Comparison of ENCODE assay signal across 10 cellular contexts in genomic region chr11:65448074-65448417, GRCh38. TPM values are rescaled to one million over a fixed set of nuclear protein-coding genes. Genes with fewer than 3 reads are reported as not detected.
DNase-seq lines count a peak whose midpoint lies in the region; ATAC-seq and TF ChIP-seq lines count a peak whose summit lies in the region.
"Had no signal": no experiment of that assay in that cellular context is flagged by ENCODE, and none has a peak within 500 bp of the region (broad histone marks: within the 10 kb centered on the region; RNA-seq: fewer than 3 reads in every experiment).

No MANE protein-coding gene starts in this region.

- H2BK20ac ChIP-seq in IMR-90 (ENCODE audit: low read depth, low read length) = no peak overlapping the region

- no peaks in the 10 kb centered on the region for H3K9me3 Mint-ChIP-seq in chondrocyte (ENCODE audit: low read depth)

- H3K4me1 ChIP-seq in BLaER1 (peaks cover 66% of the 10 kb centered on the region), IMR-90 (ENCODE audit: control insufficient read depth, insufficient read depth, low read length) (peaks cover 7% of the 10 kb centered on the region; the same call in 1 of the 2 replicates), osteoblast (ENCODE audit: insufficient read depth, low read length) (peaks cover 29% of the 10 kb centered on the region), lower lobe of right lung (peaks cover 18% of the 10 kb centered on the region)

- H3K18ac ChIP-seq in IMR-90 (ENCODE audit: low read depth, low read length) = no peak overlapping the region

- H3K23ac ChIP-seq in IMR-90 (ENCODE audit: low read depth, low read length) = no peak overlapping the region

- H3K36me3 Mint-ChIP-seq in chondrocyte (ENCODE audit: low read depth) = peaks cover 15% of the 10 kb centered on the region

- H2BK15ac ChIP-seq in IMR-90 (ENCODE audit: low read depth, low read length) = no peak overlapping the region

- POLR2A ChIA-PET in IMR-90 (lab: Charles Lee; ENCODE audit: unreplicated experiment) = interaction anchor here (1.6 to 2.5 kb wide), 2 partner anchors 40 to 51 kb away, joined by 5 to 27 read pairs; partner anchors contain the start of gene MALAT1

- H3K9me3 ChIP-seq in BLaER1 = peaks cover 4% of the 10 kb centered on the region; the same call in 1 of the 2 replicates
- no peaks in the 10 kb centered on the region for H3K9me3 ChIP-seq in IMR-90 (ENCODE audit: control insufficient read depth, insufficient read depth, low read length)
- no peaks in the 10 kb centered on the region for H3K9me3 ChIP-seq in osteoblast (ENCODE audit: low read depth, low read length)
- H3K9me3 ChIP-seq in lower lobe of right lung = no peaks in the 10 kb centered on the region
- H3K9me3 ChIP-seq: pancreas, SJCRH30 had no signal

- H3K9me1 ChIP-seq in IMR-90 (ENCODE audit: insufficient read depth, low read length) = peaks cover 10% of the 10 kb centered on the region; the same call in 1 of the 2 replicates

- H3K9ac ChIP-seq in BLaER1 (no peak overlapping the region), IMR-90 (ENCODE audit: low read depth, low read length) (no peak overlapping the region)

- no peak overlapping the region for H4K91ac ChIP-seq in IMR-90 (ENCODE audit: insufficient read depth, low read depth, low read length)

- no peak for TF ChIP-seq CTCF in IMR-90 (conservative IDR thresholded peaks at IDR 0.05; ENCODE audit: low read depth, low read length)
- no peak for TF ChIP-seq CTCF in chondrocyte (IDR thresholded peaks at IDR 0.05)
- TF ChIP-seq CTCF in osteoblast (IDR thresholded peaks at IDR 0.05; ENCODE audit: extremely low read depth, low read depth, low read length) = no peak
- TF ChIP-seq CTCF in lower lobe of right lung (IDR thresholded peaks at IDR 0.05) = no peak

- no CpG with 5 or more reads among the region's 2 CpGs for WGBS in IMR-90 (ENCODE audit: extremely low coverage in 2 of 2, insufficient read length in 1 of 2), 2 experiments

- DNase-seq in IMR-90 (peak; percentile 44), chondrocyte (ENCODE audit: low spot score) (no peak), osteoblast (ENCODE audit: insufficient read length, low spot score, missing footprints) (no peak), lower lobe of right lung (no peak), C1 segment of cervical spinal cord (lab: John Stamatoyannopoulos, UW) (no peak)
- no peak for DNase-seq in activated CD8-positive, alpha-beta memory T cell treated with anti-CD3 and anti-CD28 coated beads, Interleukin-2, amount 50 U/mL, for 48 hours
- DNase-seq: SJCRH30 had no signal

- no peak overlapping the region for H2AK9ac ChIP-seq in IMR-90 (replicated peaks; ENCODE audit: low read depth, low read length, poor library complexity)

- no peak overlapping the region for H3K56ac ChIP-seq in IMR-90 (ENCODE audit: extremely low read depth, insufficient read depth, low read length)

- H3K27me3 ChIP-seq in BLaER1 (no peaks in the 10 kb centered on the region), IMR-90 (ENCODE audit: control insufficient read depth, insufficient read depth, low read length) (no peaks in the 10 kb centered on the region), osteoblast (ENCODE audit: insufficient read depth, low read length) (no peaks in the 10 kb centered on the region), lower lobe of right lung (ENCODE audit: low read depth) (no peaks in the 10 kb centered on the region)
- H3K27me3 ChIP-seq: pancreas, SJCRH30 had no signal

- H3K4me3 ChIP-seq in BLaER1 (no peak overlapping the region), IMR-90 (ENCODE audit: insufficient read depth, low read depth, low read length) (no peak overlapping the region), osteoblast (ENCODE audit: insufficient read depth, low read length) (no peak overlapping the region), lower lobe of right lung (no peak overlapping the region)
- H3K4me3 ChIP-seq: pancreas, SJCRH30 had no signal

- no peak overlapping the region for H2BK5ac ChIP-seq in IMR-90 (ENCODE audit: low read depth, low read length, poor library complexity, severe bottlenecking)

- peak; percentile 11; the same call in 1 of the 2 replicates for TF ChIP-seq POLR2A in IMR-90 (IDR thresholded peaks at IDR 0.05; ENCODE audit: low read depth, low read length)

- dilution Hi-C loops in IMR-90 (cut with HindIII; ENCODE audit: low sequenced_read_pairs, unreplicated experiment) = no loop called here

- H2AFZ ChIP-seq in IMR-90 (replicated peaks; ENCODE audit: low read length, poor library complexity) (no peak overlapping the region), osteoblast (ENCODE audit: low read length) (no peak overlapping the region)

- peak overlapping the region; percentile 46 for H3K27ac ChIP-seq in BLaER1
- H3K27ac ChIP-seq in IMR-90 (ENCODE audit: insufficient read depth, low read length) = no peak overlapping the region; the same call in 1 of the 2 replicates
- peak overlapping the region; percentile 48 for H3K27ac ChIP-seq in osteoblast (ENCODE audit: low read depth, low read length)
- H3K27ac ChIP-seq in lower lobe of right lung = no peak overlapping the region
- H3K27ac ChIP-seq: SJCRH30 had no signal

- peaks cover 51% of the 10 kb centered on the region for H3K4me1 Mint-ChIP-seq in chondrocyte (ENCODE audit: low read depth)

- CTCF ChIA-PET in IMR-90 (lab: Yijun Ruan, JAX) = interaction anchor here (1.5 to 1.6 kb wide), 2 partner anchors 31 to 32 kb away, joined by 4 to 8 read pairs; no protein-coding TSS in a partner anchor

- H3K79me2 ChIP-seq in osteoblast (ENCODE audit: insufficient read depth, low read length) = peaks cover 42% of the 10 kb centered on the region

- H2AK5ac ChIP-seq in IMR-90 (ENCODE audit: low read depth, low read length) = no peak overlapping the region; the same call in 1 of the 2 replicates

- in situ Hi-C loops in IMR-90 (cut with MboI; ENCODE audit: low sequenced_read_pairs) = no loop called here

- H3K36me3 ChIP-seq in BLaER1 (no peaks in the 10 kb centered on the region), IMR-90 (ENCODE audit: control insufficient read depth, insufficient read depth, low read length) (peaks cover 31% of the 10 kb centered on the region), osteoblast (ENCODE audit: insufficient read depth, low read length) (peaks cover 41% of the 10 kb centered on the region), lower lobe of right lung (peaks cover 25% of the 10 kb centered on the region)

- H3K14ac ChIP-seq in IMR-90 (replicated peaks; ENCODE audit: low read depth, low read length) = no peak overlapping the region

- H3K27me3 Mint-ChIP-seq in chondrocyte (ENCODE audit: low read depth) = no peaks in the 10 kb centered on the region

- no peak overlapping the region for H3K4ac ChIP-seq in IMR-90 (ENCODE audit: low read depth, low read length)

- no peak overlapping the region for H3K4me3 Mint-ChIP-seq in chondrocyte (ENCODE audit: unreplicated experiment)

- ATAC-seq in IMR-90 (ENCODE audit: low read depth) (no peak), HG03025 (IDR thresholded peaks at IDR 0.05; ENCODE audit: low FRiP score, unreplicated experiment) (no peak), lower lobe of right lung (no peak)

- no peak overlapping the region for H2BK120ac ChIP-seq in IMR-90 (ENCODE audit: low read depth, low read length)

- H4K8ac ChIP-seq in IMR-90 (ENCODE audit: low read depth in 2 of 2, low read length in 2 of 2) = no peak overlapping the region

- H4K20me1 ChIP-seq in BLaER1 (peaks cover 38% of the 10 kb centered on the region), IMR-90 (ENCODE audit: insufficient read depth, low read length) (peaks cover 68% of the 10 kb centered on the region), osteoblast (ENCODE audit: insufficient read depth, low read length) (peaks cover 54% of the 10 kb centered on the region)

- BruUV-seq in IMR-90 (replicated peaks; lab: Mats Ljungman, UMichigan) = no TSS peak

- H4K5ac ChIP-seq in IMR-90 (ENCODE audit: low read depth, low read length) = no peak overlapping the region

- H3K4me2 ChIP-seq in BLaER1 (peak overlapping the region; percentile 70), IMR-90 (ENCODE audit: low read depth, low read length) (no peak overlapping the region), osteoblast (ENCODE audit: insufficient read depth, low read length) (no peak overlapping the region)

- H3K79me1 ChIP-seq in IMR-90 (ENCODE audit: low read depth in 1 of 2, low read length in 2 of 2) = peaks cover 4 to 46% of the 10 kb centered on the region in 2 experiments

- intact Hi-C loops in IMR-90 (cut with micrococcal nuclease) = loop anchor here (2.0 kb wide), 1 partner anchor 51 kb away; the partner anchor contains the start of gene MALAT1
- intact Hi-C loops in lower lobe of right lung (cut with DNase I) = no loop called here

- no peak for TF ChIP-seq RAD21 in IMR-90 (IDR thresholded peaks at IDR 0.05; ENCODE audit: low read length)

- peak overlapping the region; percentile 85 for H3K27ac Mint-ChIP-seq in chondrocyte (ENCODE audit: unreplicated experiment)

TF ChIP-seq in IMR-90, 13 proteins besides CTCF, POLR2A, EP300 and RAD21 (continues in another document):
- no peak for TF ChIP-seq FOS (IDR thresholded peaks at IDR 0.05; ENCODE audit: low read depth, low read length)
- TF ChIP-seq ELK1 (IDR thresholded peaks at IDR 0.05; ENCODE audit: borderline replicate concordance, low read depth, low read length) = no peak
- no peak for TF ChIP-seq BHLHE40 (IDR thresholded peaks at IDR 0.05; ENCODE audit: low read depth, low read length)
- TF ChIP-seq CEBPB (IDR thresholded peaks at IDR 0.05; ENCODE audit: low read depth, low read length) = no peak
- no peak for TF ChIP-seq SMC3 (IDR thresholded peaks at IDR 0.05; ENCODE audit: low read depth, low read length)
- no peak for TF ChIP-seq RFX5 (IDR thresholded peaks at IDR 0.05; ENCODE audit: low read depth, low read length)

RNA-seq across cellular contexts. Expression of gene NEAT1, which starts 25.4 kb away (rescaled TPM):
- total RNA-seq in IMR-90 (2012; rRNA removed) = 30.1 and 38.0 TPM in 2 replicates
- 56.3 and 114 TPM in 2 replicates for polyA plus RNA-seq in IMR-90 (2012; rRNA removed)
- 12.5 and 21.1 TPM in 2 replicates for polyA plus RNA-seq in IMR-90 (2012; cell fraction: cytosol; rRNA removed)
- polyA plus RNA-seq in IMR-90 (2012; cell fraction: nucleus; rRNA removed; ENCODE audit: low replicate concordance) = 237 and 1,050 TPM in 2 replicates
- total RNA-seq in chondrocyte = 333 to 440 TPM (median 377 TPM) in 3 replicates
- total RNA-seq in osteoblast = 818 and 1,122 TPM in 2 replicates
- total RNA-seq in lower lobe of right lung = 980 TPM

RNA-seq across cellular contexts. Expression of gene MALAT1, which starts 50.8 kb away (rescaled TPM):
- total RNA-seq in IMR-90 (2012; rRNA removed) = 3,569 and 5,244 TPM in 2 replicates
- polyA plus RNA-seq in IMR-90 (2012; rRNA removed) = 430 and 636 TPM in 2 replicates
- polyA plus RNA-seq in IMR-90 (2012; cell fraction: cytosol; rRNA removed) = 4.7 and 16.7 TPM in 2 replicates
- polyA plus RNA-seq in IMR-90 (2012; cell fraction: nucleus; rRNA removed; ENCODE audit: low replicate concordance) = 481 and 5,232 TPM in 2 replicates
- total RNA-seq in chondrocyte = 11,810 to 14,376 TPM (median 12,130 TPM) in 3 replicates
- total RNA-seq in osteoblast = 19,002 and 21,612 TPM in 2 replicates
- 11,612 TPM for total RNA-seq in lower lobe of right lung

Comparison
In these comparisons a context has a peak if more than half of its experiments do, and no peak if none do; other contexts are left out.
1. H3K27ac ChIP-seq: peak in BLaER1 (single experiment) and osteoblast (single experiment); none in IMR-90 (single experiment) and lower lobe of right lung (single experiment).